ENCODE assay signal across 1 cellular context in the genomic region with DNA sequence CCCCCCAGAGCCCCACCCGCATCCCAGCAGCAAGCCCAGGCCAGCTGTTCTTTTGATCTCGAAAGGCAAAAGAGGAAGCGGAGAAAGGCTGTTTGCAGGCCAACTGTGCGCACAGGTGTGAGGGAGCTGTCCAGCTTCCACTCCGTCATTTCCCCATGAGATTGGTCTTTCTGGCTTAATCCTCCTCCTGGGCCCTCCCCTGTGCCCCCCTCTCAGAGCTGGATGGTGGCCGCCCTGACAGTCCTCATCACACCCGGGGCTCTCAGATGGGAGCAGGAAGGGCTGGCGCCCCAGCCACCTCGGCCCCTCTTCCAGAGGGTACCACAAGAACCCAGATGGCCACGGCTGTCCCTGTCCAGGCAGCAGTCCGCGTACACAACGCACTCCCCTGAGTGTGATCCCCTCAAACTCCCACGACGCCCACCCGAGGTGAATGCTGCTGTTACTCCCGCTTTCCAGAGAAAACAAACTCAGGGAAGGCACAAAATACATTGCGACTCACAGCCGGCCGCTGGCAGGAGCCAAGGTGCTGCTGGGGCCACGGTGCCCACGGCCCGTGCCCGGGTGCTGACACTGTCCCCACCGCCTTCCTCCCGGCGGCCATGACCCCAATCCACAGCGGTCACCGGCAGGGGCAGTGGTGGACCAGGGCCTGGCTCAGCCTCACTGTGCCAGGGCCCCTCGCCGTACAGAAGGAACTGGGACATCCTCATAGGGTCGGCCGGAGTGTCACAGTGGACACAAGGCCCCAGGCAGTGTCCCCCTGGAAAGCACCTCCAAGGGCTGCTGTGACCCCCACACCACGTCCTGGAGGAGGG.
TF ChIP-seq lines count a peak whose summit lies in the region.

No MANE protein-coding gene starts in this region.

TF ChIP-seq in H1, 55 proteins besides CTCF, POLR2A, EP300 and RAD21 (continued from another document):
- TF ChIP-seq ATF2 (IDR thresholded peaks at IDR 0.05; ENCODE audit: low read length) (no peak), HDAC2 (IDR thresholded peaks at IDR 0.05; ENCODE audit: borderline replicate concordance in 1 of 2, low read depth in 2 of 2, low read length in 2 of 2) (no peak), TCF12 (IDR thresholded peaks at IDR 0.05; ENCODE audit: low read depth, low read length) (peak; percentile 74; the same call in 1 of the 2 replicates), SP2 (IDR thresholded peaks at IDR 0.05; ENCODE audit: low read length) (no peak)
